ENCODE assay signal across 30 cellular contexts in genomic region chr14:50795127-50795526, GRCh38. TPM values are rescaled to one million over a fixed set of nuclear protein-coding genes. Genes with fewer than 3 reads are reported as not detected.
DNase-seq lines count a peak whose midpoint lies in the region; ATAC-seq, FAIRE-seq and TF ChIP-seq lines count a peak whose summit lies in the region.
"Had no signal": no experiment of that assay in that cellular context is flagged by ENCODE, and none has a peak within 500 bp of the region (broad histone marks: within the 10 kb centered on the region; RNA-seq: fewer than 3 reads in every experiment).

No MANE protein-coding gene starts in this region.

- H3K27ac ChIP-seq in neural progenitor cell = no peak overlapping the region
- H3K27ac ChIP-seq in prostate gland = no peak overlapping the region
- H3K27ac ChIP-seq: 22Rv1, esophagus squamous epithelium, neutrophil, vagina had no signal

- H3K9ac ChIP-seq in neural progenitor cell = no peak overlapping the region

- ATAC-seq in T-helper 17 cell = no peak
- ATAC-seq: stimulated activated naive CD8-positive, alpha-beta T cell treated with anti-CD3 and anti-CD28 coated beads, Interleukin-15, amount 100 ng/mL, for 72 hours had no signal

- H3K4me1 Mint-ChIP-seq in T-helper 17 cell (peaks cover 34% of the 10 kb centered on the region), neural progenitor cell (peaks cover 51% of the 10 kb centered on the region)

- peak overlapping the region; percentile 45 for H3K4me2 ChIP-seq in neural progenitor cell

- H3K9me3 ChIP-seq in T-helper 17 cell (ENCODE audit: control insufficient read depth, low read length, poor library complexity, severe bottlenecking) (no peaks in the 10 kb centered on the region), neural progenitor cell (ENCODE audit: low read depth) (no peaks in the 10 kb centered on the region), prostate gland (no peaks in the 10 kb centered on the region)
- H3K9me3 ChIP-seq: esophagus squamous epithelium, neutrophil, vagina had no signal

- peaks cover 33% of the 10 kb centered on the region for H3K79me2 ChIP-seq in neural progenitor cell (ENCODE audit: low read depth)

- H3K36me3 Mint-ChIP-seq in T-helper 17 cell (ENCODE audit: low read depth) = no peaks in the 10 kb centered on the region
- H3K36me3 Mint-ChIP-seq in neural progenitor cell = peaks cover 39% of the 10 kb centered on the region

- H3K27me3 ChIP-seq in neural progenitor cell = no peaks in the 10 kb centered on the region
- no peaks in the 10 kb centered on the region for H3K27me3 ChIP-seq in prostate gland (replicated peaks; ENCODE audit: insufficient read depth)
- H3K27me3 ChIP-seq: esophagus squamous epithelium, neutrophil, vagina had no signal

- TF ChIP-seq POLR2A in GM12892 (IDR thresholded peaks at IDR 0.05; ENCODE audit: low read depth, low read length) (no peak), prostate gland (IDR thresholded peaks at IDR 0.05) (no peak)

- H3K4me1 ChIP-seq in neural progenitor cell = peaks cover 43% of the 10 kb centered on the region
- no peaks in the 10 kb centered on the region for H3K4me1 ChIP-seq in prostate gland (replicated peaks)

- H3K36me3 ChIP-seq in neural progenitor cell = no peaks in the 10 kb centered on the region
- H3K36me3 ChIP-seq in prostate gland = no peaks in the 10 kb centered on the region

- WGBS in prostate gland = 94% methylated on average over 7 of the region's 7 CpGs

- DNase-seq in NCI-H1694 treated with DMSO at 0.1 percent for 48 hours (lab: John Stamatoyannopoulos, UW) (peak; percentile 18), NCI-H1694 (lab: John Stamatoyannopoulos, UW) (no peak), GM12892 (ENCODE audit: insufficient read length) (no peak), T-helper 17 cell (no peak), neural progenitor cell (ENCODE audit: low spot score) (no peak), pons (ENCODE audit: low spot score) (no peak), prostate gland (ENCODE audit: low spot score) (no peak), H4 (ENCODE audit: low spot score) (no peak)
- DNase-seq: activated CD4-positive, alpha-beta T cell treated with anti-CD3 and anti-CD28 coated beads for 48 hours; activated CD8-positive, alpha-beta memory T cell treated with anti-CD3 and anti-CD28 coated beads for 24 hours; activated effector memory CD4-positive, alpha-beta T cell treated with Interleukin-2 at 50 U/mL for 16 hours; dermis blood vessel endothelial cell; DMS153; esophagus squamous epithelium; foreskin melanocyte; KG1; left cardiac atrium; mammary epithelial cell; NCI-H1436; NCI-H2107; NCI-H524 treated with DMSO at 0.1 percent for 48 hours; RPMI8226; stimulated activated naive CD8-positive, alpha-beta T cell treated with anti-CD3 and anti-CD28 coated beads, Interleukin-15, amount 100 ng/mL, for 72 hours; T-helper 2 cell had no signal

- peak; percentile 78 for FAIRE-seq in GM12892 (lab: Jason Lieb, UNC)
- FAIRE-seq: GM18507, HTR-8/SVneo had no signal

- intact Hi-C loops in prostate gland (cut with DNase I) = no loop called here

- no peak overlapping the region for H3K4me3 ChIP-seq in neural progenitor cell
- H3K4me3 ChIP-seq in prostate gland = no peak overlapping the region
- H3K4me3 ChIP-seq: esophagus squamous epithelium, vagina had no signal

- peaks cover 7% of the 10 kb centered on the region for H4K20me1 ChIP-seq in neural progenitor cell (ENCODE audit: low read depth)

- TF ChIP-seq CTCF in neural progenitor cell (IDR thresholded peaks at IDR 0.05) (no peak), prostate gland (IDR thresholded peaks at IDR 0.05) (no peak)

- no peaks in the 10 kb centered on the region for H3K9me3 Mint-ChIP-seq in neural progenitor cell
- H3K9me3 Mint-ChIP-seq: central memory CD8-positive, alpha-beta T cell; stimulated activated naive CD8-positive, alpha-beta T cell treated with anti-CD3 and anti-CD28 coated beads, Interleukin-15, amount 100 ng/mL, for 72 hours had no signal

- H3K4me3 Mint-ChIP-seq in T-helper 17 cell = no peak overlapping the region
- H3K4me3 Mint-ChIP-seq in neural progenitor cell = no peak overlapping the region
- H3K4me3 Mint-ChIP-seq: stimulated activated naive CD8-positive, alpha-beta T cell treated with anti-CD3 and anti-CD28 coated beads, Interleukin-15, amount 100 ng/mL, for 72 hours had no signal

- H2AFZ ChIP-seq in neural progenitor cell (replicated peaks) = no peak overlapping the region

- no peaks in the 10 kb centered on the region for H3K27me3 Mint-ChIP-seq in T-helper 17 cell
- H3K27me3 Mint-ChIP-seq in neural progenitor cell (ENCODE audit: insufficient read depth, low read depth) = peaks cover 5% of the 10 kb centered on the region
- H3K27me3 Mint-ChIP-seq: central memory CD8-positive, alpha-beta T cell; stimulated activated naive CD8-positive, alpha-beta T cell treated with anti-CD3 and anti-CD28 coated beads, Interleukin-15, amount 100 ng/mL, for 72 hours had no signal

- H3K27ac Mint-ChIP-seq in T-helper 17 cell (peak overlapping the region; percentile 56), neural progenitor cell (no peak overlapping the region)
- H3K27ac Mint-ChIP-seq: stimulated activated naive CD8-positive, alpha-beta T cell treated with anti-CD3 and anti-CD28 coated beads, Interleukin-15, amount 100 ng/mL, for 72 hours had no signal

- peaks cover 20% of the 10 kb centered on the region for H3F3A ChIP-seq in neural progenitor cell (ENCODE audit: low read depth)

RNA-seq across cellular contexts. Expression of gene NIN, which starts 35.8 kb away (rescaled TPM):
- polyA plus RNA-seq in GM12892 (2012; ENCODE audit: missing spikeins) = 56.2 TPM
- total RNA-seq in T-helper 17 cell = 10 to 100 TPM; 62.2 to 71.6 TPM
- 34.7 and 49.0 TPM in 2 replicates for total RNA-seq in neural progenitor cell (ENCODE audit: low replicate concordance)
- 10 to 100 TPM; 14.3 to 20.5 TPM for total RNA-seq in prostate gland
- 12.2 and 12.7 TPM in 2 replicates for total RNA-seq in H4 (2014; rRNA removed; shearing (Covaris generic))
